ENCODE assay signal across 8 cellular contexts in genomic region chr1:201530741-201531521, GRCh38. TPM values are rescaled to one million over a fixed set of nuclear protein-coding genes. Genes with fewer than 3 reads are reported as not detected.
DNase-seq lines count a peak whose midpoint lies in the region; ATAC-seq lines count a peak whose summit lies in the region.

No MANE protein-coding gene starts in this region.

- no peaks in the 10 kb centered on the region for H3K27me3 ChIP-seq in MG63
- H3K27me3 ChIP-seq in SJCRH30 = no peaks in the 10 kb centered on the region

- H3K36me3 ChIP-seq in MG63 (no peaks in the 10 kb centered on the region), SJCRH30 (no peaks in the 10 kb centered on the region)

- peaks cover 39% of the 10 kb centered on the region for H3K4me1 ChIP-seq in SJCRH30

- H3K9me3 ChIP-seq in MG63 (no peaks in the 10 kb centered on the region), SJCRH30 (replicated peaks) (no peaks in the 10 kb centered on the region)

- H3K27ac ChIP-seq in SJCRH30 = peak overlapping the region; percentile 90

- ATAC-seq in left lobe of liver (peak; percentile 87), HG03354 (IDR thresholded peaks at IDR 0.05; ENCODE audit: poor library complexity, severe bottlenecking, unreplicated experiment) (no peak), HG02642 (IDR thresholded peaks at IDR 0.05; ENCODE audit: poor library complexity, unreplicated experiment) (no peak)

- H3K4me3 ChIP-seq in MG63 (no peak overlapping the region), SJCRH30 (peak overlapping the region; percentile 36)

- peak; percentile 66 for DNase-seq in GDM1 (lab: John Stamatoyannopoulos, UW)
- peak; percentile 84 for DNase-seq in MG63
- DNase-seq in SJCRH30 = peak; percentile 90 to 96
- DNase-seq in cerebellar cortex (ENCODE audit: low spot score) = peak; percentile 72
- DNase-seq in left lobe of liver (ENCODE audit: low spot score) = peak; percentile 61
- DNase-seq in stimulated activated CD8-positive, alpha-beta memory T cell treated with anti-CD3 and anti-CD28 coated beads, Interleukin-4, amount 100 ng/mL, for 24 hours (ENCODE audit: low read depth) = peak; percentile 26

RNA-seq across cellular contexts. Expression of gene NAV1, which starts 8.0 kb away (rescaled TPM):
- 17.7 and 22.9 TPM in 2 replicates for total RNA-seq in MG63 (2014; rRNA removed; shearing (Covaris generic); ENCODE audit: low replicate concordance)
- total RNA-seq in SJCRH30 (2014; rRNA removed; shearing (Covaris generic)) = 63.8 and 68.2 TPM in 2 replicates
- total RNA-seq in left lobe of liver = 4.6 TPM

RNA-seq across cellular contexts. Expression of gene CSRP1, which starts 24.0 kb away (rescaled TPM):
- 108 and 190 TPM in 2 replicates for total RNA-seq in MG63 (2014; rRNA removed; shearing (Covaris generic); ENCODE audit: low replicate concordance)
- 80.6 and 84.6 TPM in 2 replicates for total RNA-seq in SJCRH30 (2014; rRNA removed; shearing (Covaris generic))
- 67.7 TPM for total RNA-seq in left lobe of liver

Comparison
In these comparisons a context has a peak if more than half of its experiments do, and no peak if none do; other contexts are left out.
1. DNase-seq: peak in every context shown above with its lines; median percentile 93 in SJCRH30; 84 in MG63; 72 in cerebellar cortex; 66 in GDM1; 61 in left lobe of liver; 26 in stimulated activated CD8-positive, alpha-beta memory T cell treated with anti-CD3 and anti-CD28 coated beads, Interleukin-4, amount 100 ng/mL, for 24 hours.